8 cellular contexts compared by ENCODE assay signal in genomic region chr12:53097564-53098353, GRCh38. TPM values are rescaled to one million over a fixed set of nuclear protein-coding genes. Genes with fewer than 3 reads are reported as not detected.
DNase-seq lines count a peak whose midpoint lies in the region; ATAC-seq and TF ChIP-seq lines count a peak whose summit lies in the region.

IGFBP6 (plus strand) TSS chr12:53097667; CDS start chr12:53097718, 51 bp downstream.

- ATAC-seq in SK-N-SH treated with all-trans-retinoic acid at 6 μM for 48 hours (peak; percentile 83), left cardiac atrium (peak; percentile 69 to 74), GM18502 (IDR thresholded peaks at IDR 0.05; ENCODE audit: poor library complexity, unreplicated experiment) (no peak)

- peaks cover 17% of the 10 kb centered on the region for H3K36me3 ChIP-seq in adipocyte (ENCODE audit: control insufficient read depth, insufficient read depth, low read length, severe bottlenecking)

- H3K4me1 ChIP-seq in adipocyte (ENCODE audit: control insufficient read depth, insufficient read depth, low read length): peaks cover 43% of the 10 kb centered on the region

- intact Hi-C loops in left cardiac atrium (cut with DNase I): loop anchor here in 1 of 2 donors (2.0 kb wide), 1 partner anchor 31 kb away; no protein-coding TSS in a partner anchor

- H3K4me3 ChIP-seq in HL-60 (replicated peaks; ENCODE audit: insufficient read depth, low read length) (peak within 1 kb of the TSS; percentile 51), adipocyte (ENCODE audit: low read length) (peak within 1 kb of the TSS; percentile 85)

- no peak within 1 kb of the TSS for H3K27ac ChIP-seq in HL-60 (replicated peaks)

- H3K9ac ChIP-seq in adipocyte (ENCODE audit: low read length): peak within 1 kb of the TSS; percentile 95

- no peaks in the 10 kb centered on the region for H3K27me3 ChIP-seq in HL-60 (ENCODE audit: insufficient read depth, poor library complexity, severe bottlenecking)
- no peaks in the 10 kb centered on the region for H3K27me3 ChIP-seq in adipocyte (replicated peaks; ENCODE audit: control insufficient read depth, insufficient read depth, low read length)

- peak; percentile 41 for DNase-seq in DMS53 treated with DMSO at 0.1 percent for 48 hours (lab: John Stamatoyannopoulos, UW; ENCODE audit: unreplicated experiment)
- DNase-seq in HL-60 (ENCODE audit: low read depth in 1 of 2, low spot score in 1 of 2): peak in 1 of 2 experiments; percentile 54
- DNase-seq in adipocyte (ENCODE audit: low read depth): peak; percentile 86
- peak; percentile 76 for DNase-seq in left cardiac atrium
- no peak for DNase-seq in pulmonary artery endothelial cell (ENCODE audit: low read depth, low spot score)
- no peak for DNase-seq in NCI-H187 treated with DMSO at 0.1 percent for 48 hours (lab: John Stamatoyannopoulos, UW)

- TF ChIP-seq CTCF in HL-60 (IDR thresholded peaks at IDR 0.05; ENCODE audit: insufficient read depth, low read length): no peak

- no peaks in the 10 kb centered on the region for H3K9me3 ChIP-seq in adipocyte (ENCODE audit: control insufficient read depth, low read length)

TF ChIP-seq in SK-N-SH treated with all-trans-retinoic acid at 6 μM for 48 hours, 23 proteins besides CTCF, POLR2A, EP300 and RAD21:
- TF ChIP-seq ZFP3 (CRISPR knock-in tag; IDR thresholded peaks at IDR 0.05) (peak; percentile 82), RARB (CRISPR knock-in tag; IDR thresholded peaks at IDR 0.05) (no peak), PPARA (CRISPR knock-in tag; IDR thresholded peaks at IDR 0.05; ENCODE audit: borderline replicate concordance) (no peak), ZC3H10 (CRISPR knock-in tag; IDR thresholded peaks at IDR 0.05) (no peak), ESRRG (CRISPR knock-in tag; IDR thresholded peaks at IDR 0.05) (no peak), PATZ1 (CRISPR knock-in tag; IDR thresholded peaks at IDR 0.05; ENCODE audit: borderline replicate concordance) (0 out of 2 replicates have a peak, but pooled peaks have one; percentile 3), ZFP30 (CRISPR knock-in tag; IDR thresholded peaks at IDR 0.05) (no peak), CSDC2 (CRISPR knock-in tag; IDR thresholded peaks at IDR 0.05) (0 out of 2 replicates have a peak, but pooled peaks have one; percentile 54), OSR1 (CRISPR knock-in tag; IDR thresholded peaks at IDR 0.05) (no peak), TCF4 (CRISPR knock-in tag; IDR thresholded peaks at IDR 0.05; ENCODE audit: borderline replicate concordance) (no peak), CREB5 (CRISPR knock-in tag; IDR thresholded peaks at IDR 0.05; ENCODE audit: low read depth) (no peak), CSRNP3 (CRISPR knock-in tag; IDR thresholded peaks at IDR 0.05) (no peak)
- TF ChIP-seq, protein P1, sequence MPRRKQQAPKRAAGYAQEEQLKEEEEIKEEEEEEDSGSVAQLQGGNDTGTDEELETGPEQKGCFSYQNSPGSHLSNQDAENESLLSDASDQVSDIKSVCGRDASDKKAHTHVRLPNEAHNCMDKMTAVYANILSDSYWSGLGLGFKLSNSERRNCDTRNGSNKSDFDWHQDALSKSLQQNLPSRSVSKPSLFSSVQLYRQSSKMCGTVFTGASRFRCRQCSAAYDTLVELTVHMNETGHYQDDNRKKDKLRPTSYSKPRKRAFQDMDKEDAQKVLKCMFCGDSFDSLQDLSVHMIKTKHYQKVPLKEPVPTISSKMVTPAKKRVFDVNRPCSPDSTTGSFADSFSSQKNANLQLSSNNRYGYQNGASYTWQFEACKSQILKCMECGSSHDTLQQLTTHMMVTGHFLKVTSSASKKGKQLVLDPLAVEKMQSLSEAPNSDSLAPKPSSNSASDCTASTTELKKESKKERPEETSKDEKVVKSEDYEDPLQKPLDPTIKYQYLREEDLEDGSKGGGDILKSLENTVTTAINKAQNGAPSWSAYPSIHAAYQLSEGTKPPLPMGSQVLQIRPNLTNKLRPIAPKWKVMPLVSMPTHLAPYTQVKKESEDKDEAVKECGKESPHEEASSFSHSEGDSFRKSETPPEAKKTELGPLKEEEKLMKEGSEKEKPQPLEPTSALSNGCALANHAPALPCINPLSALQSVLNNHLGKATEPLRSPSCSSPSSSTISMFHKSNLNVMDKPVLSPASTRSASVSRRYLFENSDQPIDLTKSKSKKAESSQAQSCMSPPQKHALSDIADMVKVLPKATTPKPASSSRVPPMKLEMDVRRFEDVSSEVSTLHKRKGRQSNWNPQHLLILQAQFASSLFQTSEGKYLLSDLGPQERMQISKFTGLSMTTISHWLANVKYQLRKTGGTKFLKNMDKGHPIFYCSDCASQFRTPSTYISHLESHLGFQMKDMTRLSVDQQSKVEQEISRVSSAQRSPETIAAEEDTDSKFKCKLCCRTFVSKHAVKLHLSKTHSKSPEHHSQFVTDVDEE (CRISPR knock-in tag; IDR thresholded peaks at IDR 0.05): 0 out of 2 replicates have a peak, but pooled peaks have one; percentile 33
- TF ChIP-seq, protein P2, sequence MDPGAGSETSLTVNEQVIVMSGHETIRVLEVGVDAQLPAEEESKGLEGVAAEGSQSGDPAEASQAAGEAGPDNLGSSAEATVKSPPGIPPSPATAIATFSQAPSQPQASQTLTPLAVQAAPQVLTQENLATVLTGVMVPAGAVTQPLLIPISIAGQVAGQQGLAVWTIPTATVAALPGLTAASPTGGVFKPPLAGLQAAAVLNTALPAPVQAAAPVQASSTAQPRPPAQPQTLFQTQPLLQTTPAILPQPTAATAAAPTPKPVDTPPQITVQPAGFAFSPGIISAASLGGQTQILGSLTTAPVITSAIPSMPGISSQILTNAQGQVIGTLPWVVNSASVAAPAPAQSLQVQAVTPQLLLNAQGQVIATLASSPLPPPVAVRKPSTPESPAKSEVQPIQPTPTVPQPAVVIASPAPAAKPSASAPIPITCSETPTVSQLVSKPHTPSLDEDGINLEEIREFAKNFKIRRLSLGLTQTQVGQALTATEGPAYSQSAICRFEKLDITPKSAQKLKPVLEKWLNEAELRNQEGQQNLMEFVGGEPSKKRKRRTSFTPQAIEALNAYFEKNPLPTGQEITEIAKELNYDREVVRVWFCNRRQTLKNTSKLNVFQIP (CRISPR knock-in tag; IDR thresholded peaks at IDR 0.05; ENCODE audit: borderline replicate concordance, low read depth): no peak

RNA-seq across cellular contexts. Expression of gene IGFBP6, which starts in this region (rescaled TPM):
- total RNA-seq in left cardiac atrium (100 to 1,000 TPM; 134 to 139 TPM), pulmonary artery endothelial cell (10.6 and 27.3 TPM in 2 replicates)

Comparison
In these comparisons a context has a peak if more than half of its experiments do, and no peak if none do; other contexts are left out.
1. DNase-seq: peak in DMS53 treated with DMSO at 0.1 percent for 48 hours (single experiment), adipocyte (single experiment) and left cardiac atrium (single experiment); none in pulmonary artery endothelial cell (single experiment) and NCI-H187 treated with DMSO at 0.1 percent for 48 hours (single experiment).